8 cellular contexts compared by ENCODE assay signal in the genomic region with DNA sequence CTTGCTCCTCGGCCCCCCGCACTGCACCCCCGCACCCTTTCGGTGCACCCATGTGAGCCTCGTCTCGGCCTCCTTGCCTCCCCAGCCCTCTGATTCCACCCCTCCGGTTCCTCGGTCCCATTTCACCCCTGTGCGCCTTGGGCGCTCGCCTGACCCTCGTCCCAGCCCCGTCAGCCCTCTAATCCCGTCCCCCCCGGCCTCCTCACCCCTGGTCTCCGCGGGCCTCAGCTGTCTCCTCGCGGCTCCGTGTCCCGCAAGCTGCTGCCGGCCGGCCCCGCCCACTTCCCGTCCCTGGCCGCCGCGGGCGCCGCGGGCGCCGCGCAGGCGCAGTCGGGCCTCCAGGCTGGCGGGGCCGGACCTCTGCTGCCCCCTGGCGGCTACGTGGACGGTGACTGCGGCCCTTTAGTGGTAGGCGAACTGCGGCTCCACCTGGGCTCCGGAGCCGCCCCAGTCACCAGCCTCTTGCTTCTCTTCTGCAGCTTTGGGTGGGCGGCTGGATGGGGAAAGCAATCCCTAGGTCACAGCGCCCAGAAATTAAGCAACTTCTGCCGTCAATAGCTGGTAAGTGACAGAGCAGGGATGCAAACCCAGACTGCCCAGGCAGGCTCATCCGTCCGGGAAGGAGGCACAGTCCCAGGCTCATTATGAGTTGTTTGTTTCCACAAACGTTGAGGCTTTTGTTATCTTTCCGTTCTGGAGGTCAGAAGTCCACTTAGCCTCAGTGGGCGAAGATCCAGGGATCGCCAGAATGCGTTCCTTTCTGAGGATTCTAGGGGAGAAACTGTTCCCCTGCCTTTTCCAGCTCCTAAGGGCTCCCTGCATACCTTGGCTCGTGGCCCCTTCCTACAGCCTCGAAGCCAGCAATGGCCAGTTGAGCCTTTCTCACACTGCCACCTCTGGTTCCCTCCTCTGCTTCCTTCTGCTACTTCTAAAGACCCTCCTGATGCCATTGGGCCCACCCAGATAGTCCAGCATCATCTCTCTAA. TPM values are rescaled to one million over a fixed set of nuclear protein-coding genes. Genes with fewer than 3 reads are reported as not detected.
DNase-seq lines count a peak whose midpoint lies in the region; ATAC-seq and TF ChIP-seq lines count a peak whose summit lies in the region.

A gene with protein sequence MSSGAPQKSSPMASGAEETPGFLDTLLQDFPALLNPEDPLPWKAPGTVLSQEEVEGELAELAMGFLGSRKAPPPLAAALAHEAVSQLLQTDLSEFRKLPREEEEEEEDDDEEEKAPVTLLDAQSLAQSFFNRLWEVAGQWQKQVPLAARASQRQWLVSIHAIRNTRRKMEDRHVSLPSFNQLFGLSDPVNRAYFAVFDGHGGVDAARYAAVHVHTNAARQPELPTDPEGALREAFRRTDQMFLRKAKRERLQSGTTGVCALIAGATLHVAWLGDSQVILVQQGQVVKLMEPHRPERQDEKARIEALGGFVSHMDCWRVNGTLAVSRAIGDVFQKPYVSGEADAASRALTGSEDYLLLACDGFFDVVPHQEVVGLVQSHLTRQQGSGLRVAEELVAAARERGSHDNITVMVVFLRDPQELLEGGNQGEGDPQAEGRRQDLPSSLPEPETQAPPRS (minus strand): TSS at position 263 of the 986 bp plus-strand sequence. CDS start 6,800 bp downstream, outside the sequence.

- H3K27ac Mint-ChIP-seq in activated CD8-positive, alpha-beta T cell treated with anti-CD3 and anti-CD28 coated beads for 36 hours: peak within 1 kb of the TSS; percentile 75

- H3K27me3 Mint-ChIP-seq in activated CD8-positive, alpha-beta T cell treated with anti-CD3 and anti-CD28 coated beads for 36 hours: no peaks in the 10 kb centered on the region

- H3K36me3 Mint-ChIP-seq in activated CD8-positive, alpha-beta T cell treated with anti-CD3 and anti-CD28 coated beads for 36 hours (ENCODE audit: low read depth): peaks cover 3% of the 10 kb centered on the region

- peak within 1 kb of the TSS; percentile 78 for H3K4me3 ChIP-seq in lower lobe of right lung

- H3K4me1 Mint-ChIP-seq in activated CD8-positive, alpha-beta T cell treated with anti-CD3 and anti-CD28 coated beads for 36 hours (ENCODE audit: low read depth): peaks cover 13% of the 10 kb centered on the region

- peak within 1 kb of the TSS; percentile 94 for H3K27ac ChIP-seq in lower lobe of right lung

- H3K4me1 ChIP-seq in lower lobe of right lung: peaks cover 43% of the 10 kb centered on the region

- DNase-seq in SIG-M5 treated with dmso at 0.1 percent for 504 hours (lab: John Stamatoyannopoulos, UW; ENCODE audit: unreplicated experiment) (peak; percentile 70), SIG-M5 (lab: John Stamatoyannopoulos, UW) (no peak), NCI-H82 (lab: John Stamatoyannopoulos, UW) (peak; percentile 83), ecto neural progenitor cell (ENCODE audit: low spot score) (peak; percentile 95), lower lobe of right lung (peak; percentile 92)
- DNase-seq in activated CD8-positive, alpha-beta T cell treated with anti-CD3 and anti-CD28 coated beads for 36 hours: peak; percentile 89
- peak; percentile 85 to 91 for DNase-seq in stimulated activated CD4-positive, alpha-beta T cell treated with anti-CD3 and anti-CD28 coated beads, Interleukin-4, amount 100 ng/mL, for 48 hours (ENCODE audit: low read depth in 2 of 2)

- intact Hi-C loops in activated CD8-positive, alpha-beta T cell treated with anti-CD3 and anti-CD28 coated beads for 36 hours (cut with micrococcal nuclease): loop anchor here (2.0 to 5.0 kb wide), 2 partner anchors 240 to 296 kb away; no protein-coding TSS in a partner anchor
- intact Hi-C loops in lower lobe of right lung (cut with DNase I): no loop called here

- no peaks in the 10 kb centered on the region for H3K9me3 ChIP-seq in lower lobe of right lung

- no peaks in the 10 kb centered on the region for H3K27me3 ChIP-seq in lower lobe of right lung (ENCODE audit: low read depth)

- CTCF ChIA-PET in activated CD8-positive, alpha-beta T cell treated with anti-CD3 and anti-CD28 coated beads for 36 hours (lab: Charles Lee): interaction anchor here (0.6 to 6.5 kb wide), 34 partner anchors 9 to 337 kb away, joined by 3 to 126 read pairs (median 4); partner anchors contain the start of genes SDF2L1, TOP3B and YPEL1

- no peaks in the 10 kb centered on the region for H3K36me3 ChIP-seq in lower lobe of right lung

- peak; percentile 78 for TF ChIP-seq CTCF in activated CD8-positive, alpha-beta T cell treated with anti-CD3 and anti-CD28 coated beads for 36 hours (IDR thresholded peaks at IDR 0.05)
- peak; percentile 84 for TF ChIP-seq CTCF in lower lobe of right lung (IDR thresholded peaks at IDR 0.05)

- POLR2A ChIA-PET in activated CD8-positive, alpha-beta T cell treated with anti-CD3 and anti-CD28 coated beads for 36 hours (lab: Charles Lee): interaction anchor here (0.8 to 2.0 kb wide), 5 partner anchors 8 to 37 kb away, joined by 3 to 10 read pairs (median 3); no protein-coding TSS in a partner anchor

- peak; percentile 67 for ATAC-seq in HG03175 (IDR thresholded peaks at IDR 0.05; ENCODE audit: unreplicated experiment)
- ATAC-seq in activated CD8-positive, alpha-beta T cell treated with anti-CD3 and anti-CD28 coated beads for 36 hours: peak; percentile 90
- peak; percentile 94 for ATAC-seq in lower lobe of right lung

- peak within 1 kb of the TSS; percentile 84 for H3K4me3 Mint-ChIP-seq in activated CD8-positive, alpha-beta T cell treated with anti-CD3 and anti-CD28 coated beads for 36 hours

- H3K9me3 Mint-ChIP-seq in activated CD8-positive, alpha-beta T cell treated with anti-CD3 and anti-CD28 coated beads for 36 hours: no peaks in the 10 kb centered on the region

RNA-seq across cellular contexts. Expression of the gene that starts here (rescaled TPM):
- total RNA-seq in activated CD8-positive, alpha-beta T cell treated with anti-CD3 and anti-CD28 coated beads for 36 hours: 10 to 100 TPM; 18.2 to 18.8 TPM
- 51.0 TPM for total RNA-seq in lower lobe of right lung
